8 cellular contexts compared by ENCODE assay signal in genomic region chr15:74545776-74546656, GRCh38. TPM values are rescaled to one million over a fixed set of nuclear protein-coding genes. Genes with fewer than 3 reads are reported as not detected.
DNase-seq lines count a peak whose midpoint lies in the region; ATAC-seq and TF ChIP-seq lines count a peak whose summit lies in the region.

No MANE protein-coding gene starts in this region.

- no peak overlapping the region for H3K27ac ChIP-seq in DOHH2 (ENCODE audit: low read depth, low read length)

- H3K9me2 ChIP-seq in DOHH2 (replicated peaks; ENCODE audit: control insufficient read depth, low read length): no peaks in the 10 kb centered on the region

- peak; percentile 96 for ATAC-seq in omental fat pad (ENCODE audit: low FRiP score)

- H3K4me2 ChIP-seq in DOHH2 (ENCODE audit: low read length): peak overlapping the region; percentile 48

- H3K27me3 ChIP-seq in DOHH2 (ENCODE audit: control insufficient read depth, low read length): peaks cover 84% of the 10 kb centered on the region

- no peak for TF ChIP-seq CTCF in DOHH2 (IDR thresholded peaks at IDR 0.05; ENCODE audit: low read depth, low read length, poor library complexity, severe bottlenecking)
- no peak for TF ChIP-seq CTCF in foreskin fibroblast (IDR thresholded peaks at IDR 0.05; ENCODE audit: low read depth, low read length)
- TF ChIP-seq CTCF in omental fat pad (IDR thresholded peaks at IDR 0.05): no peak

- peaks cover 39% of the 10 kb centered on the region for H4K20me1 ChIP-seq in DOHH2 (ENCODE audit: control insufficient read depth, insufficient read depth, low read depth, low read length)

- DNase-seq in H4 (ENCODE audit: low spot score): peak; percentile 98
- peak; percentile 98 for DNase-seq in M059J (ENCODE audit: low read depth)
- peak; percentile 96 for DNase-seq in SHP77 treated with DMSO at 0.1 percent for 48 hours (lab: John Stamatoyannopoulos, UW)
- DNase-seq in activated effector memory CD4-positive, alpha-beta T cell treated with anti-CD3 and anti-CD28 coated beads, Interleukin-2, amount 50 U/mL, for 16 hours: peak; percentile 97
- DNase-seq in foreskin fibroblast: peak; percentile 100
- DNase-seq in omental fat pad (ENCODE audit: low spot score): peak; percentile 99
- DNase-seq in superior temporal gyrus (ENCODE audit: extremely low spot score): peak; percentile 98

- H3K36me3 ChIP-seq in DOHH2 (ENCODE audit: control insufficient read depth, low read length): no peaks in the 10 kb centered on the region

- peaks cover 29% of the 10 kb centered on the region for H3F3A ChIP-seq in DOHH2 (ENCODE audit: control insufficient read depth, insufficient read depth)

- H3K4me3 ChIP-seq in DOHH2 (ENCODE audit: low read length) (no peak overlapping the region), foreskin fibroblast (ENCODE audit: low read depth in 1 of 2, low read length in 2 of 2) (no peak overlapping the region)

- H3K79me2 ChIP-seq in DOHH2 (ENCODE audit: control insufficient read depth, low read length): no peaks in the 10 kb centered on the region

- no peaks in the 10 kb centered on the region for H3K9me3 ChIP-seq in DOHH2 (ENCODE audit: control insufficient read depth, insufficient read depth, low read length)

- H3K4me1 ChIP-seq in DOHH2 (ENCODE audit: control insufficient read depth, low read length): peaks cover 34% of the 10 kb centered on the region

RNA-seq across cellular contexts. Expression of gene ARID3B, which starts 5.0 kb away (rescaled TPM):
- total RNA-seq in H4 (2014; rRNA removed; shearing (Covaris generic)): 1.0 and 2.7 TPM in 2 replicates
- 0.71 and 2.0 TPM in 2 replicates for total RNA-seq in M059J (2014; rRNA removed; shearing (Covaris generic))
- total RNA-seq in omental fat pad: 10 to 100 TPM in 1 of 4 donors, 1 to 10 TPM in 3; 2.2 to 16.9 (median 4.3) TPM
